25 cellular contexts compared by ENCODE assay signal in genomic region chr2:170423919-170424318, GRCh38.
"Had no signal": no experiment of that assay in that cellular context is flagged by ENCODE, and none has a peak within 500 bp of the region (broad histone marks: within the 10 kb centered on the region; RNA-seq: fewer than 3 reads in every experiment).

No MANE protein-coding gene starts in this region.

- ATAC-seq: effector memory CD8-positive, alpha-beta T cell; esophagus mucosa; gastrocnemius medialis; heart right ventricle; left cardiac atrium; left lung; left ventricle myocardium superior; lower lobe of right lung; mucosa of descending colon had no signal

- DNase-seq: effector CD8-positive, alpha-beta T cell; effector memory CD8-positive, alpha-beta T cell; endodermal cell; erythroblast; esophagus squamous epithelium; foreskin fibroblast; foreskin melanocyte; gastrocnemius medialis; glutamatergic neuron; head of caudate nucleus; heart right ventricle; hippocampal formation; left cardiac atrium; left lung; left ventricle myocardium superior; lower lobe of right lung; mesenchymal stem cell; mucosa of descending colon had no signal

- H3K9me3 ChIP-seq: esophagus squamous epithelium, gastrocnemius medialis, heart right ventricle, left lung, lower lobe of right lung, mucosa of descending colon had no signal

- H3K36me3 ChIP-seq: esophagus squamous epithelium, gastrocnemius medialis, heart right ventricle, left lung, lower lobe of right lung had no signal

- H3K27me3 ChIP-seq: left lung had no signal

- H3K27ac ChIP-seq: coronary artery, epithelial cell of prostate, esophagus squamous epithelium, gastrocnemius medialis, heart right ventricle, left lung, lower lobe of right lung had no signal

- H3K4me1 ChIP-seq: esophagus squamous epithelium, gastrocnemius medialis, heart right ventricle, left lung, lower lobe of right lung had no signal

- H3K4me3 ChIP-seq: coronary artery, esophagus squamous epithelium, gastrocnemius medialis, heart right ventricle, left lung, lower lobe of right lung, mucosa of descending colon had no signal

- FAIRE-seq: colon, endometrium, islet of Langerhans, keratinocyte had no signal
